24 cellular contexts compared by ENCODE assay signal in the genomic region with DNA sequence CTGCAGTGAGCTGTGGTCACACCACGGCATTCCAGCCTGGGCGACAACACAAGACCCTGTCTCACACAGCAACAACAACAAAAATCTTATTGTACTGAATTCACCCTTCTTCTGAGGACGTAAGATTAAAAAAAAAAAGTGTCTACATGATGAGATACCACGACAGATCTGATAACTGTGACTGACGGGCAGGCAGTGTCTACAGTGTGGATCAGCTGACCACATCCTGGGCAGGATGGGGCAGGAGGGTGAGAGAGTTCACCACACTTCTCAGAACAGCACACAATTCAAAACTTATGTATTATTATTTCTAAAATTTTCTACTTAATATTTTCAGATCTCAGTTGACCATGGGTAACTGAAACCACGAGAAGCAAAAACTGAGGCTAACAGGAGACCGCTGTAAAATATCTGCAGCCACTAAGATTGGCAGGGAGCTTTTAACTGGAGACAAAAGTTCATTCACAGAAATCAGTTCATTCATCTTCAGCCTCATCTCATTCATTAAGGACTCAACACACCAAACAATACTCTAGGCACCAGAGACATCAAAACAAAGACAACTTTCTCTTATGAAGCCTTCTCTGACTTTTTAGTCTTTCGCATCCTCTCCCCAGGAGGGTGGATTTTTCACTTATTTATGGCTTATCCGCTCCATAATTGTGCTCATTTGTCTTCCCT. TPM values are rescaled to one million over a fixed set of nuclear protein-coding genes. Genes with fewer than 3 reads are reported as not detected.
A peak's percentile ranks its signal among the peaks of the same experiment; 100 is the strongest.
DNase-seq lines count a peak whose midpoint lies in the region; ATAC-seq, FAIRE-seq and TF ChIP-seq lines count a peak whose summit lies in the region.
"Had no signal": no experiment of that assay in that cellular context is flagged by ENCODE, and none has a peak within 500 bp of the region (broad histone marks: within the 10 kb centered on the region; RNA-seq: fewer than 3 reads in every experiment).

No MANE protein-coding gene starts in this region.

- no peaks in the 10 kb centered on the region; the same call in 2 of the 3 replicates for H3K9me3 ChIP-seq in GM12878 (replicated peaks; ENCODE audit: control insufficient read depth, insufficient read depth, low read length)
- H3K9me3 ChIP-seq in pancreas, result no peaks in the 10 kb centered on the region
- H3K9me3 ChIP-seq: body of pancreas, uterus had no signal

- no peak for TF ChIP-seq CTCF in GM12878 (IDR thresholded peaks at IDR 0.05 in 2 of 3, conservative IDR thresholded peaks at IDR 0.05 in 1 of 3; ENCODE audit: control insufficient read depth in 2 of 3, extremely low read depth in 1 of 3, insufficient read depth in 1 of 3, low read depth in 3 of 3, low read length in 3 of 3)
- no peak for TF ChIP-seq CTCF in neural crest cell (conservative IDR thresholded peaks at IDR 0.05)
- TF ChIP-seq CTCF in pancreas (IDR thresholded peaks at IDR 0.05), result no peak

- WGBS in GM12878 (ENCODE audit: insufficient coverage, insufficient replicate concordance, low lambda C conversion rate, missing lambda C conversion rate), result 35% methylated on average over 9 of the region's 9 CpGs
- 86 to 89% methylated on average over 9 of the region's 9 CpGs for WGBS in pancreas, 2 donors

- RAD21 ChIA-PET in GM12878 (lab: Charles Lee; ENCODE audit: unreplicated experiment), result interaction anchor here (0.6 kb wide), 1 partner anchor 1125 kb away, joined by 3 read pairs; no protein-coding TSS in a partner anchor

- in situ Hi-C loops in GM12878 (cut with MboI), result loop anchor here (5.0 kb wide), 1 partner anchor 83 kb away; no protein-coding TSS in a partner anchor

- FAIRE-seq in GM12878 (lab: Jason Lieb, UNC) (no peak), pancreas (lab: Jason Lieb, UNC) (no peak)
- FAIRE-seq: kidney had no signal

- 0 out of 4 replicates have a peak, but pooled peaks cover 0 to 2% of the 10 kb centered on the region in 2 experiments for H3K27me3 ChIP-seq in GM12878 (replicated peaks in 1 of 2; ENCODE audit: control insufficient read depth in 2 of 2, insufficient read depth in 2 of 2, low read length in 1 of 2)
- no peaks in the 10 kb centered on the region for H3K27me3 ChIP-seq in pancreas
- H3K27me3 ChIP-seq: body of pancreas, heart right ventricle, spleen, uterus had no signal

- peak overlapping the region; percentile 31 for H3K27ac Mint-ChIP-seq in activated naive CD4-positive, alpha-beta T cell treated with anti-CD3 and anti-CD28 coated beads, Interleukin-2, amount 10 ng/mL, durations not matched to agents 7 days and 5 days
- peak overlapping the region; percentile 70 for H3K27ac Mint-ChIP-seq in neural crest cell (ENCODE audit: unreplicated experiment)
- H3K27ac Mint-ChIP-seq: stimulated activated naive CD8-positive, alpha-beta T cell treated with anti-CD3 and anti-CD28 coated beads, Interleukin-15, Interleukin-2, amounts not matched to agents 100 ng/mL and 50 ng/mL, for 24 hours had no signal

- no peak overlapping the region for H3K4me2 ChIP-seq in GM12878 (ENCODE audit: control insufficient read depth, insufficient read depth)

- H3K9me3 Mint-ChIP-seq in activated naive CD4-positive, alpha-beta T cell treated with anti-CD3 and anti-CD28 coated beads, Interleukin-2, amount 10 ng/mL, durations not matched to agents 7 days and 5 days, result no peaks in the 10 kb centered on the region
- peaks cover 3% of the 10 kb centered on the region for H3K9me3 Mint-ChIP-seq in neural crest cell

- H3K4me1 ChIP-seq in GM12878 (ENCODE audit: control insufficient read depth, insufficient read depth, low read length), result no peaks in the 10 kb centered on the region; the same call in 1 of the 2 replicates
- H3K4me1 ChIP-seq in pancreas, result no peaks in the 10 kb centered on the region
- H3K4me1 ChIP-seq: body of pancreas, uterus had no signal

- H3K9ac ChIP-seq in GM12878 (ENCODE audit: control insufficient read depth, insufficient read depth, low read length), result no peak overlapping the region

- no TSS peak for BruUV-seq in GM12878 (replicated peaks; lab: Mats Ljungman, UMichigan)

- DNase-seq in activated naive CD4-positive, alpha-beta T cell treated with anti-CD3 and anti-CD28 coated beads, Interleukin-2, amount 10 ng/mL, durations not matched to agents 7 days and 5 days, result peak; percentile 57
- no peak for DNase-seq in activated naive CD4-positive, alpha-beta T cell treated with anti-CD3 and anti-CD28 coated beads, Interleukin-2, amount 50 U/mL, for 16 hours
- DNase-seq in NCI-H226, result peak; percentile 8
- DNase-seq in GM12878 (ENCODE audit: low read depth, low spot score), result no peak
- DNase-seq in neural crest cell (ENCODE audit: low read depth, low spot score), result no peak
- DNase-seq in NCI-H2227 treated with DMSO at 0.1 percent for 48 hours (lab: John Stamatoyannopoulos, UW), result no peak
- no peak for DNase-seq in pancreas
- DNase-seq: activated CD4-positive, alpha-beta T cell treated with anti-CD3 and anti-CD28 coated beads, Interleukin-2, amount 50 U/mL, for 4 hours; activated gamma-delta T cell; body of pancreas; COR-L47; dorsolateral prefrontal cortex; GDM1; heart right ventricle; kidney; NCI-H1048; NCI-H2081 treated with DMSO at 0.1 percent for 48 hours; posterior cingulate gyrus; SHP77 treated with DMSO at 0.1 percent for 48 hours; spleen; T1000; uterus had no signal

- POLR2A ChIA-PET in GM12878 (lab: Charles Lee), result interaction anchor here (0.8 kb wide), 1 partner anchor 9 kb away, joined by 4 read pairs; no protein-coding TSS in a partner anchor

- TF ChIP-seq RAD21 in GM12878 (IDR thresholded peaks at IDR 0.05; ENCODE audit: insufficient read depth, low read depth, low read length), result no peak

- no peak overlapping the region for H2AFZ ChIP-seq in GM12878 (ENCODE audit: control insufficient read depth, low read depth, low read length)

- H3K4me3 ChIP-seq in GM12878 (no peak overlapping the region), pancreas (no peak overlapping the region)
- H3K4me3 ChIP-seq: body of pancreas, dorsolateral prefrontal cortex, heart right ventricle, spleen, uterus had no signal

- no peak overlapping the region for H3K4me3 Mint-ChIP-seq in activated naive CD4-positive, alpha-beta T cell treated with anti-CD3 and anti-CD28 coated beads, Interleukin-2, amount 10 ng/mL, durations not matched to agents 7 days and 5 days
- H3K4me3 Mint-ChIP-seq in neural crest cell, result peak overlapping the region; percentile 63
- H3K4me3 Mint-ChIP-seq: stimulated activated naive CD8-positive, alpha-beta T cell treated with anti-CD3 and anti-CD28 coated beads, Interleukin-15, Interleukin-2, amounts not matched to agents 100 ng/mL and 50 ng/mL, for 24 hours had no signal

- H3K36me3 ChIP-seq in GM12878 (ENCODE audit: control insufficient read depth in 2 of 2, insufficient read depth in 2 of 2, low read length in 1 of 2) (no peaks in the 10 kb centered on the region), pancreas (no peaks in the 10 kb centered on the region)
- H3K36me3 ChIP-seq: heart right ventricle, spleen, uterus had no signal

- 0 out of 4 replicates have a peak, but pooled peaks of 1 of the 2 experiments have one; percentile 21 for TF ChIP-seq EP300 in GM12878 (IDR thresholded peaks at IDR 0.05; ENCODE audit: borderline replicate concordance in 1 of 2, control insufficient read depth in 1 of 2, low read depth in 2 of 2, low read length in 2 of 2)

- CTCF ChIA-PET in activated naive CD4-positive, alpha-beta T cell treated with anti-CD3 and anti-CD28 coated beads, Interleukin-2, amount 10 ng/mL, durations not matched to agents 7 days and 5 days (lab: Charles Lee), result interaction anchor here (4.6 to 8.4 kb wide), 2 partner anchors 86 to 398 kb away, joined by 44 to 106 read pairs; no protein-coding TSS in a partner anchor
- CTCF ChIA-PET in GM12878 (lab: Yijun Ruan, JAX), result interaction anchor here (0.9 to 7.6 kb wide), 7 partner anchors 12 to 398 kb away, joined by 3 to 65 read pairs (median 5); no protein-coding TSS in a partner anchor

- no peaks in the 10 kb centered on the region for H4K20me1 ChIP-seq in GM12878 (ENCODE audit: control insufficient read depth, insufficient read depth)

- peaks cover 15% of the 10 kb centered on the region for H3K4me1 Mint-ChIP-seq in activated naive CD4-positive, alpha-beta T cell treated with anti-CD3 and anti-CD28 coated beads, Interleukin-2, amount 10 ng/mL, durations not matched to agents 7 days and 5 days
- peaks cover 55% of the 10 kb centered on the region for H3K4me1 Mint-ChIP-seq in neural crest cell

- peaks cover 8% of the 10 kb centered on the region for H3K27me3 Mint-ChIP-seq in activated naive CD4-positive, alpha-beta T cell treated with anti-CD3 and anti-CD28 coated beads, Interleukin-2, amount 10 ng/mL, durations not matched to agents 7 days and 5 days
- H3K27me3 Mint-ChIP-seq in neural crest cell (ENCODE audit: low read depth), result no peaks in the 10 kb centered on the region

- H3K36me3 Mint-ChIP-seq in activated naive CD4-positive, alpha-beta T cell treated with anti-CD3 and anti-CD28 coated beads, Interleukin-2, amount 10 ng/mL, durations not matched to agents 7 days and 5 days, result no peaks in the 10 kb centered on the region
- peaks cover 23% of the 10 kb centered on the region for H3K36me3 Mint-ChIP-seq in neural crest cell (ENCODE audit: low read depth)

- SMC1A ChIA-PET in GM12878 (lab: Charles Lee; ENCODE audit: uncharacterized antibody, unreplicated experiment), result interaction anchor here (0.8 to 1.6 kb wide), 10 partner anchors 9 to 399 kb away, joined by 3 to 5 read pairs (median 4); no protein-coding TSS in a partner anchor

- ATAC-seq in GM12878 (peak; percentile 84), pancreas (no peak), HG03045 (IDR thresholded peaks at IDR 0.05; ENCODE audit: unreplicated experiment) (no peak)
- ATAC-seq: body of pancreas had no signal

- no peaks in the 10 kb centered on the region for H3K79me2 ChIP-seq in GM12878 (ENCODE audit: control insufficient read depth, insufficient read depth, low read length)

- H3K27ac ChIP-seq in GM12878 (ENCODE audit: control insufficient read depth, insufficient read depth) (no peak overlapping the region), pancreas (no peak overlapping the region)
- H3K27ac ChIP-seq: body of pancreas, dorsolateral prefrontal cortex, heart right ventricle, spleen, uterus had no signal

- TF ChIP-seq POLR2A in GM12878 (IDR thresholded peaks at IDR 0.05; ENCODE audit: low read depth, low read length), result no peak

- intact Hi-C loops in GM12878 (cut with micrococcal nuclease; ENCODE audit: unreplicated experiment), result loop anchor here (10.0 kb wide), 1 partner anchor 250 kb away; no protein-coding TSS in a partner anchor
- intact Hi-C loops in pancreas (cut with DNase I), result loop anchor here in 2 of 3 donors (5.0 kb wide), 1 partner anchor 83 kb away; no protein-coding TSS in a partner anchor

RNA-seq across cellular contexts. Expression of a gene that starts 15.7 kb away (rescaled TPM):
- 39.6 and 44.5 TPM in 2 replicates for total RNA-seq in GM12878 (2013; cell fraction: nucleolus; rRNA removed)
- total RNA-seq in GM12878 (2014; rRNA removed), result 0.56 and 2.0 TPM in 2 replicates
- 0.64 and 0.67 TPM in 2 replicates for total RNA-seq in GM12878 (2014; rRNA removed; fragmentation: Illumina TruSeq; extraction: Trizol)
- 1.2 and 2.7 TPM in 2 replicates for total RNA-seq in GM12878 (2021)
- polyA plus RNA-seq in GM12878 (2011; ENCODE audit: low read depth), result 0.04 TPM
- 10.3 and 14.1 TPM in 2 replicates for polyA plus RNA-seq in GM12878 (2011; rRNA removed)
- polyA plus RNA-seq in GM12878 (2011; cell fraction: cytosol; rRNA removed), result 7.1 and 10.2 TPM in 2 replicates
- polyA plus RNA-seq in GM12878 (2011; cell fraction: nucleus; rRNA removed), result 28.6 and 29.1 TPM in 2 replicates
- polyA plus RNA-seq in GM12878 (2012), result 0.10 and 0.11 TPM in 2 replicates
- polyA plus RNA-seq in GM12878 (2014; fragmentation: Illumina TruSeq; extraction: Trizol), result 0.35 and 1.1 TPM in 2 replicates
- polyA plus RNA-seq in GM12878 (2014; fragmentation: Nextera tagmentation; extraction: Ambion mirVana), result under 1 TPM; 0.26 to 0.66 TPM
- polyA plus RNA-seq in GM12878 (2014; rRNA removed), result 0.67 and 0.72 TPM in 2 replicates
- polyA plus RNA-seq in GM12878 (2016; fragmentation: Nextera tagmentation; extraction: Ambion mirVana), result 1 to 10 TPM; 1.6 TPM
- polyA minus RNA-seq in GM12878 (2011; rRNA and poly(A)+ RNA removed), result 49.2 and 80.0 TPM in 2 replicates
- 22.2 and 29.9 TPM in 2 replicates for polyA minus RNA-seq in GM12878 (2011; cell fraction: cytosol; rRNA and poly(A)+ RNA removed)
- 38.2 and 59.5 TPM in 2 replicates for polyA minus RNA-seq in GM12878 (2011; cell fraction: nucleus; rRNA and poly(A)+ RNA removed)
- total RNA-seq in neural crest cell, result 54.7 and 56.6 TPM in 2 replicates
- 10 to 100 TPM in 3 of 6 donors, 1 to 10 TPM in 3; 4.8 to 16.3 (median 11.8) TPM for total RNA-seq in pancreas
- polyA plus RNA-seq in pancreas, result 1 to 10 TPM; 3.5 to 4.6 TPM

Comparison
In these comparisons a context has a peak if more than half of its experiments do, and no peak if none do; other contexts are left out.
1. DNase-seq: peak in activated naive CD4-positive, alpha-beta T cell treated with anti-CD3 and anti-CD28 coated beads, Interleukin-2, amount 10 ng/mL, durations not matched to agents 7 days and 5 days (single experiment) and NCI-H226 (single experiment); none in activated naive CD4-positive, alpha-beta T cell treated with anti-CD3 and anti-CD28 coated beads, Interleukin-2, amount 50 U/mL, for 16 hours (single experiment), GM12878 (single experiment), neural crest cell (single experiment), NCI-H2227 treated with DMSO at 0.1 percent for 48 hours (single experiment) and pancreas (0 of 6).